ENCODE assay signal across 9 cellular contexts in genomic region chr14:57392830-57393229, GRCh38. TPM values are rescaled to one million over a fixed set of nuclear protein-coding genes. Genes with fewer than 3 reads are reported as not detected.
DNase-seq lines count a peak whose midpoint lies in the region; ATAC-seq and TF ChIP-seq lines count a peak whose summit lies in the region.
"Had no signal": no experiment of that assay in that cellular context is flagged by ENCODE, and none has a peak within 500 bp of the region (broad histone marks: within the 10 kb centered on the region; RNA-seq: fewer than 3 reads in every experiment).

No MANE protein-coding gene starts in this region.

- H3K27me3 ChIP-seq in skeletal muscle satellite cell (ENCODE audit: control insufficient read depth, insufficient read depth, low read length): no peaks in the 10 kb centered on the region

- H3K4me1 Mint-ChIP-seq in activated CD8-positive, alpha-beta memory T cell treated with anti-CD3 and anti-CD28 coated beads, Interleukin-2, amount 10 ng/mL, durations not matched to agents 7 days and 5 days: peaks cover 39% of the 10 kb centered on the region
- peaks cover 20% of the 10 kb centered on the region for H3K4me1 Mint-ChIP-seq in T-helper 17 cell

- H3K9ac ChIP-seq in skeletal muscle satellite cell (ENCODE audit: low read depth, low read length): peak overlapping the region; percentile 84

- DNase-seq in activated CD8-positive, alpha-beta memory T cell treated with anti-CD3 and anti-CD28 coated beads, Interleukin-2, amount 10 ng/mL, durations not matched to agents 7 days and 5 days: no peak
- DNase-seq in activated CD8-positive, alpha-beta memory T cell treated with anti-CD3 and anti-CD28 coated beads, Interleukin-2, amount 50 U/mL, for 4 hours: no peak
- DNase-seq in T-helper 17 cell (no peak), fibroblast of mammary gland (ENCODE audit: low read depth) (no peak), activated gamma-delta T cell treated with Interleukin-2 at 50 U/mL for 16 hours (no peak), NAMALWA (ENCODE audit: low spot score) (no peak), NCI-H1092 (lab: John Stamatoyannopoulos, UW) (no peak)
- DNase-seq: trophoblast cell had no signal

- H3K4me1 ChIP-seq in skeletal muscle satellite cell (ENCODE audit: control insufficient read depth, insufficient read depth, low read length): peaks cover 28% of the 10 kb centered on the region

- H3K27ac Mint-ChIP-seq in activated CD8-positive, alpha-beta memory T cell treated with anti-CD3 and anti-CD28 coated beads, Interleukin-2, amount 10 ng/mL, durations not matched to agents 7 days and 5 days: peak overlapping the region; percentile 35
- H3K27ac Mint-ChIP-seq in T-helper 17 cell: peak overlapping the region; percentile 99

- no peaks in the 10 kb centered on the region for H3K27me3 Mint-ChIP-seq in activated CD8-positive, alpha-beta memory T cell treated with anti-CD3 and anti-CD28 coated beads, Interleukin-2, amount 10 ng/mL, durations not matched to agents 7 days and 5 days
- H3K27me3 Mint-ChIP-seq in T-helper 17 cell: no peaks in the 10 kb centered on the region

- CTCF ChIA-PET in activated CD8-positive, alpha-beta memory T cell treated with anti-CD3 and anti-CD28 coated beads, Interleukin-2, amount 10 ng/mL, durations not matched to agents 7 days and 5 days (lab: Charles Lee): no interaction called here

- H3K9me3 ChIP-seq in T-helper 17 cell (ENCODE audit: control insufficient read depth, low read length, poor library complexity, severe bottlenecking) (no peaks in the 10 kb centered on the region), skeletal muscle satellite cell (replicated peaks; ENCODE audit: low read length) (no peaks in the 10 kb centered on the region)

- H3K9me3 Mint-ChIP-seq in activated CD8-positive, alpha-beta memory T cell treated with anti-CD3 and anti-CD28 coated beads, Interleukin-2, amount 10 ng/mL, durations not matched to agents 7 days and 5 days (ENCODE audit: low read depth): no peaks in the 10 kb centered on the region

- TF ChIP-seq CTCF in fibroblast of mammary gland (conservative IDR thresholded peaks at IDR 0.05; ENCODE audit: control insufficient read depth, insufficient read depth, low read depth, low read length): no peak

- peaks cover 21% of the 10 kb centered on the region for H3K36me3 ChIP-seq in skeletal muscle satellite cell (ENCODE audit: insufficient read depth, low read length)

- peak overlapping the region; percentile 87 for H3K4me3 Mint-ChIP-seq in activated CD8-positive, alpha-beta memory T cell treated with anti-CD3 and anti-CD28 coated beads, Interleukin-2, amount 10 ng/mL, durations not matched to agents 7 days and 5 days
- peak overlapping the region; percentile 68 for H3K4me3 Mint-ChIP-seq in T-helper 17 cell

- peak overlapping the region; percentile 99 for H3K4me2 ChIP-seq in skeletal muscle satellite cell (ENCODE audit: low read length)

- no peak for ATAC-seq in activated CD8-positive, alpha-beta memory T cell treated with anti-CD3 and anti-CD28 coated beads, Interleukin-2, amount 10 ng/mL, durations not matched to agents 7 days and 5 days
- no peak for ATAC-seq in T-helper 17 cell

- H3K4me3 ChIP-seq in fibroblast of mammary gland (ENCODE audit: control insufficient read depth, low read depth, low read length): peak overlapping the region; percentile 62
- H3K4me3 ChIP-seq in skeletal muscle satellite cell (ENCODE audit: low read length): peak overlapping the region; percentile 92

- peaks cover 25% of the 10 kb centered on the region for H3K36me3 Mint-ChIP-seq in activated CD8-positive, alpha-beta memory T cell treated with anti-CD3 and anti-CD28 coated beads, Interleukin-2, amount 10 ng/mL, durations not matched to agents 7 days and 5 days
- peaks cover 3% of the 10 kb centered on the region for H3K36me3 Mint-ChIP-seq in T-helper 17 cell (ENCODE audit: low read depth)

RNA-seq across cellular contexts. Expression of gene NAA30, which starts 2.4 kb away (rescaled TPM):
- 10 to 100 TPM; 14.8 to 19.4 TPM for total RNA-seq in activated CD8-positive, alpha-beta memory T cell treated with anti-CD3 and anti-CD28 coated beads, Interleukin-2, amount 10 ng/mL, durations not matched to agents 7 days and 5 days
- total RNA-seq in T-helper 17 cell: 10 to 100 TPM; 19.6 to 22.2 TPM
- total RNA-seq in skeletal muscle satellite cell (2012; rRNA removed): 15.7 and 19.3 TPM in 2 replicates
